1 cellular context compared by ENCODE assay signal in genomic region chr14:67516679-67517078, GRCh38.
TF ChIP-seq lines count a peak whose summit lies in the region.

No MANE protein-coding gene starts in this region.

TF ChIP-seq in H1, 55 proteins besides CTCF, POLR2A, EP300 and RAD21:
- TF ChIP-seq SIRT6 (IDR thresholded peaks at IDR 0.05; ENCODE audit: low read length), result no peak
- TF ChIP-seq HDAC6 (IDR thresholded peaks at IDR 0.05; ENCODE audit: low read depth, low read length), result no peak
- TF ChIP-seq SP1 (IDR thresholded peaks at IDR 0.05; ENCODE audit: low read depth, low read length), result no peak
- TF ChIP-seq ZNF274 (IDR thresholded peaks at IDR 0.05; ENCODE audit: borderline replicate concordance, extremely low read depth, low read length), result no peak
- no peak for TF ChIP-seq SP4 (IDR thresholded peaks at IDR 0.05; ENCODE audit: low read length)
- TF ChIP-seq, protein P1, sequence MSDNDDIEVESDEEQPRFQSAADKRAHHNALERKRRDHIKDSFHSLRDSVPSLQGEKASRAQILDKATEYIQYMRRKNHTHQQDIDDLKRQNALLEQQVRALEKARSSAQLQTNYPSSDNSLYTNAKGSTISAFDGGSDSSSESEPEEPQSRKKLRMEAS (IDR thresholded peaks at IDR 0.05), result no peak
- TF ChIP-seq ASH2L (IDR thresholded peaks at IDR 0.05; ENCODE audit: low read length), result no peak
- TF ChIP-seq CEBPB (IDR thresholded peaks at IDR 0.05; ENCODE audit: low read depth, low read length), result no peak
- TF ChIP-seq TAF7 (optimal IDR thresholded peaks at IDR 0.05; ENCODE audit: borderline replicate concordance, low read depth, low read length), result no peak
- TF ChIP-seq, protein P2, sequence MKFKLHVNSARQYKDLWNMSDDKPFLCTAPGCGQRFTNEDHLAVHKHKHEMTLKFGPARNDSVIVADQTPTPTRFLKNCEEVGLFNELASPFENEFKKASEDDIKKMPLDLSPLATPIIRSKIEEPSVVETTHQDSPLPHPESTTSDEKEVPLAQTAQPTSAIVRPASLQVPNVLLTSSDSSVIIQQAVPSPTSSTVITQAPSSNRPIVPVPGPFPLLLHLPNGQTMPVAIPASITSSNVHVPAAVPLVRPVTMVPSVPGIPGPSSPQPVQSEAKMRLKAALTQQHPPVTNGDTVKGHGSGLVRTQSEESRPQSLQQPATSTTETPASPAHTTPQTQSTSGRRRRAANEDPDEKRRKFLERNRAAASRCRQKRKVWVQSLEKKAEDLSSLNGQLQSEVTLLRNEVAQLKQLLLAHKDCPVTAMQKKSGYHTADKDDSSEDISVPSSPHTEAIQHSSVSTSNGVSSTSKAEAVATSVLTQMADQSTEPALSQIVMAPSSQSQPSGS (IDR thresholded peaks at IDR 0.05; ENCODE audit: low read length), result no peak
- TF ChIP-seq GABPA (IDR thresholded peaks at IDR 0.05; ENCODE audit: borderline replicate concordance, insufficient read depth, low read length), result no peak
- no peak for TF ChIP-seq TCF12 (IDR thresholded peaks at IDR 0.05; ENCODE audit: low read depth, low read length)
- TF ChIP-seq BCL11A (IDR thresholded peaks at IDR 0.05; ENCODE audit: low read depth in 2 of 2, low read length in 2 of 2), result no peak
- TF ChIP-seq NRF1 (IDR thresholded peaks at IDR 0.05; ENCODE audit: low read depth, low read length), result no peak
- no peak for TF ChIP-seq BRCA1 (IDR thresholded peaks at IDR 0.05; ENCODE audit: low read depth, low read length)
